1 cellular context compared by ENCODE assay signal in the genomic region with DNA sequence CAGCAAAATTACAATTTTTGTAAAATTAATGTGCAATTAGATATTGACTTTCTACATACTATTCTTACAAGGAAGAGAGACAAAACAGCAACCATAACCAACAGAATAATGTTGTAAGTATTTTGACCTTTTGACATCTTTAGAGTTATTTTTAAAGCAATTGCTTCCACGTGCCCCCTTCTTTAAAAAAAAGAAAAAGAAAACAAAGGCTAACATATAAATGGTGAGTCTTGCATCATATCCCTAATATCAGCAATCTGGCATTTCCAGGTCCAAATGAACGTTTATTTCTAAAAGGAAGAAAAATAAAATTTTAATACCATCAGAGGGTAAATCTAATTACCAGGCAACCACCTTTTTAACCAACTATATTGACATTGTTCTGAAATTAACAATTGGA.
TF ChIP-seq lines count a peak whose summit lies in the region.

No MANE protein-coding gene starts in this region.

TF ChIP-seq in endothelial cell of umbilical vein, 7 proteins besides CTCF, POLR2A, EP300 and RAD21:
- TF ChIP-seq MYC (IDR thresholded peaks at IDR 0.05; ENCODE audit: low read depth, low read length) (no peak), FOS (IDR thresholded peaks at IDR 0.05; ENCODE audit: borderline replicate concordance, insufficient read depth, low read length) (no peak), GATA2 (IDR thresholded peaks at IDR 0.05; ENCODE audit: insufficient read depth, insufficient read length, low read depth, low read length) (no peak), JUN (IDR thresholded peaks at IDR 0.05; ENCODE audit: borderline replicate concordance, insufficient read depth, insufficient read length, low read depth) (no peak), POLR2AphosphoS5 (IDR thresholded peaks at IDR 0.05; ENCODE audit: insufficient read depth, low read depth, low read length) (no peak), EZH2 (IDR thresholded peaks at IDR 0.05; ENCODE audit: borderline replicate concordance, low read depth, low read length, severe bottlenecking) (no peak)
- TF ChIP-seq, protein P1, sequence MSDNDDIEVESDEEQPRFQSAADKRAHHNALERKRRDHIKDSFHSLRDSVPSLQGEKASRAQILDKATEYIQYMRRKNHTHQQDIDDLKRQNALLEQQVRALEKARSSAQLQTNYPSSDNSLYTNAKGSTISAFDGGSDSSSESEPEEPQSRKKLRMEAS (IDR thresholded peaks at IDR 0.05; ENCODE audit: insufficient read depth, insufficient read length), result no peak
